In the genomic region with DNA sequence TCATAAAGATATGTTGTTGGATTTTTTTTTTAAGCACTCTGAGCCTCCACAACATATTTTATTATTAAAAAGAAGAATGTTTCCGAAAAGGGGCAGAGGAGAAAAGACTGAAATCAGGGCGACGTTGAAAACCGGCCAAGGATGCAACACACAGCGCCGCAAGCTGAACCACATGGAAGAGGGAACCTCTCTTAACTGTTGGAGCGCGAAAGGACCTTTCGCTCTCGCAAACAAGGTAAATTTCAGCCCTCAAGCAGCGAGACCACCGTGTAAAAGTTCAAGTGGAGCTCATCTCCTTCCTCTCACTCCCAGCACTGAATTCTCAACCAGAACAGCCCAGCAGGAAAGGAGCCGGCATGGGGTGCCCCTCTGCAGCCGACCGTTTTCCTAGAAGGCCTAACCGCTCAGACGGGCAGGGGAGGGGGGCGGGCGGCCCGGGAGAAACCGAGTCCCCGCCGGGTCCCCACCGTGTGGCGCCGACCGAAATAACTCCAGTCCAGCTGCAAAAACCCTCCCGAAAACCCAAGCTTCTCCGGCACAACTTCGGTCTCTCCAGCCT, we compare ENCODE assay signal across 8 cellular contexts. TPM values are rescaled to one million over a fixed set of nuclear protein-coding genes. Genes with fewer than 3 reads are reported as not detected.
A peak's percentile ranks its signal among the peaks of the same experiment; 100 is the strongest.
DNase-seq lines count a peak whose midpoint lies in the region; ATAC-seq and TF ChIP-seq lines count a peak whose summit lies in the region.

No MANE protein-coding gene starts in this region.

- H3K9me2 ChIP-seq in Karpas-422 (replicated peaks; ENCODE audit: insufficient read depth, low read length): no peaks in the 10 kb centered on the region

- H3K27ac Mint-ChIP-seq in T-helper 2 cell treated with Interferon-gamma antibody and Interleukin-4, amounts not matched to agents 5 μg/mL and 100 μg/mL, for 36 hours: peak overlapping the region; percentile 52

- H3K4me1 ChIP-seq in foreskin keratinocyte (no peaks in the 10 kb centered on the region), ovary (ENCODE audit: insufficient read depth) (no peaks in the 10 kb centered on the region), Karpas-422 (ENCODE audit: low read length) (no peaks in the 10 kb centered on the region)

- H3K9ac ChIP-seq in Karpas-422 (ENCODE audit: low read length): no peak overlapping the region

- ATAC-seq in GM19438 (IDR thresholded peaks at IDR 0.05; ENCODE audit: low read depth, unreplicated experiment): peak; percentile 30
- peak; percentile 19 for ATAC-seq in HG03460 (IDR thresholded peaks at IDR 0.05; ENCODE audit: unreplicated experiment)
- peak; percentile 23 for ATAC-seq in foreskin keratinocyte

- no peak for TF ChIP-seq EP300 in ovary (IDR thresholded peaks at IDR 0.05)

- H3K4me3 ChIP-seq in ovary (peak overlapping the region; percentile 47), Karpas-422 (ENCODE audit: low read length) (no peak overlapping the region)

- DNase-seq in Daoy (ENCODE audit: low read depth) (peak; percentile 32), foreskin keratinocyte (peak in 1 of 2 donors; percentile 40), ovary (peak in 2 of 5 donors; percentile 16 to 22), hepatic stellate cell (ENCODE audit: low spot score) (no peak), Karpas-422 (no peak)
- peak; percentile 5 for DNase-seq in T-helper 2 cell treated with Interferon-gamma antibody and Interleukin-4, amounts not matched to agents 5 μg/mL and 100 μg/mL, for 36 hours (ENCODE audit: low spot score)

- no peak overlapping the region for H2AFZ ChIP-seq in Karpas-422 (ENCODE audit: low read length)

- H3K27me3 ChIP-seq in foreskin keratinocyte (no peaks in the 10 kb centered on the region), ovary (no peaks in the 10 kb centered on the region), Karpas-422 (ENCODE audit: low read length) (no peaks in the 10 kb centered on the region)

- peaks cover 30% of the 10 kb centered on the region for H3K27me3 Mint-ChIP-seq in T-helper 2 cell treated with Interferon-gamma antibody and Interleukin-4, amounts not matched to agents 5 μg/mL and 100 μg/mL, for 36 hours (ENCODE audit: low read depth)

- intact Hi-C loops in ovary (cut with DNase I): no loop called here

- H3K4me1 Mint-ChIP-seq in T-helper 2 cell treated with Interferon-gamma antibody and Interleukin-4, amounts not matched to agents 5 μg/mL and 100 μg/mL, for 36 hours (ENCODE audit: low read depth): peaks cover 32% of the 10 kb centered on the region

- no peaks in the 10 kb centered on the region for H3K9me3 Mint-ChIP-seq in T-helper 2 cell treated with Interferon-gamma antibody and Interleukin-4, amounts not matched to agents 5 μg/mL and 100 μg/mL, for 36 hours

- WGBS in ovary, 3 donors: 0 to 1% (median 1%) methylated on average over 27 to 30 of the region's 30 CpGs

- no peak overlapping the region for H3K4me2 ChIP-seq in Karpas-422 (ENCODE audit: low read depth, low read length, poor library complexity, severe bottlenecking)

- no peak for TF ChIP-seq POLR2A in ovary (IDR thresholded peaks at IDR 0.05)

- H3K36me3 Mint-ChIP-seq in T-helper 2 cell treated with Interferon-gamma antibody and Interleukin-4, amounts not matched to agents 5 μg/mL and 100 μg/mL, for 36 hours (ENCODE audit: low read depth): peaks cover 2% of the 10 kb centered on the region

- peak overlapping the region; percentile 93 for H3K4me3 Mint-ChIP-seq in T-helper 2 cell treated with Interferon-gamma antibody and Interleukin-4, amounts not matched to agents 5 μg/mL and 100 μg/mL, for 36 hours

- H3K27ac ChIP-seq in foreskin keratinocyte (peak overlapping the region; percentile 49), ovary (peak overlapping the region in 1 of 2 donors; percentile 35), Karpas-422 (ENCODE audit: low read length) (no peak overlapping the region)

- H3K36me3 ChIP-seq in ovary (no peaks in the 10 kb centered on the region), Karpas-422 (ENCODE audit: insufficient read depth, low read length) (no peaks in the 10 kb centered on the region)

- no peaks in the 10 kb centered on the region for H3K79me2 ChIP-seq in Karpas-422 (ENCODE audit: low read length)

- no peaks in the 10 kb centered on the region for H4K20me1 ChIP-seq in Karpas-422 (ENCODE audit: insufficient read depth, low read depth, low read length)

- H3K9me3 ChIP-seq in ovary: no peaks in the 10 kb centered on the region
- H3K9me3 ChIP-seq in Karpas-422 (ENCODE audit: low read length): no peaks in the 10 kb centered on the region

- TF ChIP-seq CTCF in foreskin keratinocyte (conservative IDR thresholded peaks at IDR 0.05) (no peak), ovary (IDR thresholded peaks at IDR 0.05) (no peak)

RNA-seq across cellular contexts. Expression of a gene that starts 0.6 kb away (rescaled TPM):
- total RNA-seq in Daoy (2014; rRNA removed; shearing (Covaris generic)): 1.7 and 3.0 TPM in 2 replicates
- total RNA-seq in foreskin keratinocyte (2.8 and 3.2 TPM in 2 replicates), ovary (1 to 10 TPM; 1.3 to 1.8 (median 1.7) TPM)
- polyA plus RNA-seq in foreskin keratinocyte (0.64 and 0.91 TPM in 2 replicates), ovary (1 to 10 TPM; 1.3 to 2.5 TPM)
- not detected in 2 replicates for total RNA-seq in Karpas-422 (2014; rRNA removed; shearing (Covaris generic); ENCODE audit: low replicate concordance)

Comparison
In these comparisons a context has a peak if more than half of its experiments do, and no peak if none do; other contexts are left out.
1. DNase-seq: peak in Daoy (single experiment) and T-helper 2 cell treated with Interferon-gamma antibody and Interleukin-4, amounts not matched to agents 5 μg/mL and 100 μg/mL, for 36 hours (single experiment); none in hepatic stellate cell (single experiment) and Karpas-422 (single experiment).
2. Peak in every context shown above with its lines, with median percentiles within 50 percentile points of each other: ATAC-seq.